15 cellular contexts compared by ENCODE assay signal in the genomic region with DNA sequence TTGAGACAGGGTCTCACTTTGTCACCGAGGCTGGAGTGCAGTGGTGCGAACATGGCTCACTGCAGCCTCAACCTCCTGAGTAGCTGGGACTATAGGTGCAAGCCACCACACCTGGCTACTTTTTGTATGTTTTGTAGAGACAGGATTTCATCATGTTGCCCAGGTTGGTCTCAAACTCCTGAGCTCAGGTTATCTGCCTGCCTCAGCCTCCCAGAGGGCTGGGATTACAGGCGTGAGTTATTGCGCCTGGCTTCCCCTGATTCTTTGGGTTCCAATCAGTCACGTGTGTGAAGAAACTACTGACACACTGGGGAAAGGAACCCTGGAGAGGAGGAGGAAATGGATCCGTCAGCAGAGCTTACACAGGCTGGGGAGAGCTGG. TPM values are rescaled to one million over a fixed set of nuclear protein-coding genes. Genes with fewer than 3 reads are reported as not detected.
A peak's percentile ranks its signal among the peaks of the same experiment; 100 is the strongest.
DNase-seq lines count a peak whose midpoint lies in the region; ATAC-seq, FAIRE-seq and TF ChIP-seq lines count a peak whose summit lies in the region.
"Had no signal": no experiment of that assay in that cellular context is flagged by ENCODE, and none has a peak within 500 bp of the region (broad histone marks: within the 10 kb centered on the region; RNA-seq: fewer than 3 reads in every experiment).

No MANE protein-coding gene starts in this region.

- 68% methylated on average over 6 of the region's 6 CpGs for WGBS in prostate gland

- H3K36me3 ChIP-seq in RWPE2 (ENCODE audit: low read depth) (no peaks in the 10 kb centered on the region), prostate gland (no peaks in the 10 kb centered on the region)
- H3K36me3 ChIP-seq: cardiac muscle cell, heart right ventricle, MG63 had no signal

- intact Hi-C loops in prostate gland (cut with DNase I), result no loop called here

- peaks cover 41% of the 10 kb centered on the region for H3K4me1 ChIP-seq in RWPE2 (ENCODE audit: insufficient read depth, poor library complexity, severe bottlenecking)
- H3K4me1 ChIP-seq in foreskin keratinocyte, result peaks cover 29% of the 10 kb centered on the region
- peaks cover 5% of the 10 kb centered on the region for H3K4me1 ChIP-seq in prostate gland (replicated peaks)

- TF ChIP-seq POLR2A in prostate gland (IDR thresholded peaks at IDR 0.05), result no peak

- DNase-seq in RWPE2 (ENCODE audit: low spot score) (no peak), foreskin keratinocyte (no peak), prostate gland (ENCODE audit: low spot score) (no peak), GM19239 (ENCODE audit: insufficient read length, low spot score) (no peak), NCI-H187 treated with DMSO at 0.1 percent for 48 hours (lab: John Stamatoyannopoulos, UW) (no peak)
- no peak for DNase-seq in activated CD4-positive, alpha-beta T cell treated with anti-CD3 and anti-CD28 coated beads, Interleukin-2, amount 50 U/mL, for 4 hours
- DNase-seq: activated naive CD4-positive, alpha-beta T cell treated with anti-CD3 and anti-CD28 coated beads, Interleukin-2, amount 10 ng/mL, durations not matched to agents 7 days and 5 days; heart right ventricle; left cardiac atrium; MG63; NCI-H2171; stimulated activated CD4-positive, alpha-beta T cell treated with anti-CD3 and anti-CD28 coated beads, Interleukin-12 subunit alpha, Interleukin-12 subunit beta, amount 100 ng/mL, for 4 hours had no signal

- H3K9me3 ChIP-seq in RWPE2 (ENCODE audit: severe bottlenecking), result no peaks in the 10 kb centered on the region
- H3K9me3 ChIP-seq in prostate gland, result no peaks in the 10 kb centered on the region
- H3K9me3 ChIP-seq: MG63 had no signal

- no peak for FAIRE-seq in GM19239 (lab: Jason Lieb, UNC)

- no peak overlapping the region for H3K4me3 ChIP-seq in RWPE2 (ENCODE audit: severe bottlenecking)
- H3K4me3 ChIP-seq in prostate gland, result no peak overlapping the region
- H3K4me3 ChIP-seq: cardiac muscle cell, heart right ventricle, MG63 had no signal

- H3K27ac ChIP-seq in C4-2B (peak overlapping the region; percentile 98), RWPE2 (ENCODE audit: poor library complexity, severe bottlenecking) (peak overlapping the region; percentile 92), foreskin keratinocyte (peak overlapping the region; percentile 57), prostate gland (peak overlapping the region; percentile 67 to 73)
- H3K27ac ChIP-seq: cardiac muscle cell had no signal

- ATAC-seq in RWPE2 (ENCODE audit: low read depth), result no peak
- ATAC-seq in foreskin keratinocyte, result no peak
- no peak for ATAC-seq in GM19463 (IDR thresholded peaks at IDR 0.05; ENCODE audit: unreplicated experiment)
- ATAC-seq: left cardiac atrium had no signal

- H3K27me3 ChIP-seq in RWPE2 (ENCODE audit: insufficient read depth, poor library complexity, severe bottlenecking), result no peaks in the 10 kb centered on the region
- no peaks in the 10 kb centered on the region for H3K27me3 ChIP-seq in foreskin keratinocyte
- H3K27me3 ChIP-seq in prostate gland (replicated peaks; ENCODE audit: insufficient read depth), result no peaks in the 10 kb centered on the region
- H3K27me3 ChIP-seq: heart right ventricle, MG63 had no signal

- no peak for TF ChIP-seq CTCF in C4-2B (conservative IDR thresholded peaks at IDR 0.05)
- no peak for TF ChIP-seq CTCF in RWPE2 (IDR thresholded peaks at IDR 0.05; ENCODE audit: poor library complexity, severe bottlenecking)
- TF ChIP-seq CTCF in foreskin keratinocyte (conservative IDR thresholded peaks at IDR 0.05), result no peak
- no peak for TF ChIP-seq CTCF in prostate gland (IDR thresholded peaks at IDR 0.05)

RNA-seq across cellular contexts. Expression of a gene that starts 22.3 kb away (rescaled TPM):
- 115 and 120 TPM in 2 replicates for total RNA-seq in foreskin keratinocyte
- 62.3 and 72.1 TPM in 2 replicates for polyA plus RNA-seq in foreskin keratinocyte
- total RNA-seq in prostate gland, result 100 to 1,000 TPM; 118 to 139 TPM

RNA-seq across cellular contexts. Expression of a gene that starts 29.3 kb away (rescaled TPM):
- total RNA-seq in foreskin keratinocyte (20.6 and 22.6 TPM in 2 replicates), prostate gland (10 to 100 TPM in 1 of 2 donors, 1 to 10 TPM in 1; 2.6 to 24.4 TPM)
- 11.3 and 11.7 TPM in 2 replicates for polyA plus RNA-seq in foreskin keratinocyte
